ENCODE assay signal across 9 cellular contexts in the genomic region with DNA sequence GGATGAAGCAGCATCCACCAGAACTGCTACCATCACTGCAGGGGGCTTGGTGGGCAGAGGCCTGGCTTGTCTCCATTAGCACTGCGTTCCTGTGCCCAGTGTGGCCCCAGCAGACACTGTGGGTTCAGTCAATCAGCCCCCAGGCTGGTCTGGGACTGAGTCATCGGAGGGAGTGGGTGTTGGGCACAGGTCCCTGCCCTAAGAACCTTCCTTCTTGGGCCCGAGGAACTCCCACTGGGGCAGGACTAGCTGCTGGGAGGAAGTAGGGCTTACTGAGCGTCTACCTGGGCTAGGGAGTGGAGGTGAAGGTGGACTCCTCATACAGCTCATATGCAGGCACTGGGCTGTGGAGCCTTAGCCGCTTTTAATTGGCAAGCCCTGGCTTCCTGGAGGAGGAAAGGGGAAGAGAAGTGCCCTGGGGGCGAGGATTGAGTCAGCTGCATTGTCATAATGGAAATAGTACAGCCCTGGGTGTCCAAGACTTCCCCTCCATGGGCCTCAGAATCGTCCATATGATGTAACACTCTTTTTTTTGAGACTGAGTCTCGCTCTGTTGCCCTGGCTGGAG. TPM values are rescaled to one million over a fixed set of nuclear protein-coding genes. Genes with fewer than 3 reads are reported as not detected.
DNase-seq lines count a peak whose midpoint lies in the region; ATAC-seq and TF ChIP-seq lines count a peak whose summit lies in the region.
"Had no signal": no experiment of that assay in that cellular context is flagged by ENCODE, and none has a peak within 500 bp of the region (broad histone marks: within the 10 kb centered on the region; RNA-seq: fewer than 3 reads in every experiment).

No MANE protein-coding gene starts in this region.

- H3K9ac ChIP-seq in DND-41 (ENCODE audit: low read depth, low read length) (no peak overlapping the region), smooth muscle cell (ENCODE audit: low read depth) (no peak overlapping the region)

- H2AFZ ChIP-seq in DND-41 (ENCODE audit: low read depth, low read length) (no peak overlapping the region), smooth muscle cell (ENCODE audit: low read depth) (no peak overlapping the region)

- H3K79me2 ChIP-seq in DND-41 (ENCODE audit: insufficient read depth, low read length) = peaks cover 13% of the 10 kb centered on the region
- no peaks in the 10 kb centered on the region for H3K79me2 ChIP-seq in smooth muscle cell (ENCODE audit: low read depth)

- WGBS in smooth muscle cell (ENCODE audit: low lambda C conversion rate) = 49% methylated on average over 8 of the region's 8 CpGs

- no peaks in the 10 kb centered on the region for H3K27me3 Mint-ChIP-seq in activated naive CD8-positive, alpha-beta T cell treated with anti-CD3 and anti-CD28 coated beads, Interleukin-2, amount 50 U/mL, for 24 hours

- H3K4me1 ChIP-seq in DND-41 (ENCODE audit: insufficient read depth, low read length) (peaks cover 49% of the 10 kb centered on the region), smooth muscle cell (ENCODE audit: low read depth) (peaks cover 4% of the 10 kb centered on the region)

- peaks cover 32% of the 10 kb centered on the region for H3K36me3 Mint-ChIP-seq in activated naive CD8-positive, alpha-beta T cell treated with anti-CD3 and anti-CD28 coated beads, Interleukin-2, amount 50 U/mL, for 24 hours (ENCODE audit: low read depth)

- H3K4me1 Mint-ChIP-seq in activated naive CD8-positive, alpha-beta T cell treated with anti-CD3 and anti-CD28 coated beads, Interleukin-2, amount 50 U/mL, for 24 hours = peaks cover 79% of the 10 kb centered on the region

- H3K4me2 ChIP-seq in DND-41 (ENCODE audit: insufficient read depth, low read length) (0 out of 2 replicates have a peak overlapping the region, but pooled peaks have one; percentile 89), smooth muscle cell (no peak overlapping the region)

- H3K36me3 ChIP-seq in DND-41 (ENCODE audit: insufficient read depth, low read length) = peaks cover 9% of the 10 kb centered on the region
- no peaks in the 10 kb centered on the region for H3K36me3 ChIP-seq in smooth muscle cell (ENCODE audit: low read depth)

- H3K4me3 ChIP-seq in DND-41 (ENCODE audit: low read depth in 1 of 2, low read length in 2 of 2) (no peak overlapping the region), smooth muscle cell (no peak overlapping the region)
- H3K4me3 ChIP-seq: body of pancreas had no signal

- peak overlapping the region; percentile 87 for H3K27ac Mint-ChIP-seq in activated naive CD8-positive, alpha-beta T cell treated with anti-CD3 and anti-CD28 coated beads, Interleukin-2, amount 50 U/mL, for 24 hours

- no peak for ATAC-seq in DND-41 (ENCODE audit: insufficient read depth, low read depth)
- ATAC-seq in GM21786 (IDR thresholded peaks at IDR 0.05; ENCODE audit: unreplicated experiment) = peak; percentile 47
- ATAC-seq in activated naive CD8-positive, alpha-beta T cell treated with anti-CD3 and anti-CD28 coated beads, Interleukin-2, amount 50 U/mL, for 24 hours = peak; percentile 38
- ATAC-seq in GM21390 (IDR thresholded peaks at IDR 0.05; ENCODE audit: unreplicated experiment) = no peak
- ATAC-seq: body of pancreas had no signal

- H3K27ac ChIP-seq in DND-41 (ENCODE audit: low read length) = no peak overlapping the region; the same call in 1 of the 2 replicates
- no peak overlapping the region for H3K27ac ChIP-seq in smooth muscle cell (ENCODE audit: low read depth)

- peaks cover 9% of the 10 kb centered on the region for H3F3A ChIP-seq in smooth muscle cell (ENCODE audit: low read depth)

- no peak for DNase-seq in DND-41
- peak; percentile 63 for DNase-seq in OCI-M1 (lab: John Stamatoyannopoulos, UW)
- peak; percentile 67 for DNase-seq in activated naive CD8-positive, alpha-beta T cell treated with anti-CD3 and anti-CD28 coated beads, Interleukin-2, amount 50 U/mL, for 24 hours
- DNase-seq in mesenteric fat pad (ENCODE audit: low spot score) = peak; percentile 87
- no peak for DNase-seq in smooth muscle cell (lab: John Stamatoyannopoulos, UW; ENCODE audit: unreplicated experiment)
- DNase-seq in NK-92 treated with Interleukin-12 subunit alpha and Interleukin-12 subunit beta, amount 100 ng/mL, for 24 hours (lab: John Stamatoyannopoulos, UW) = no peak

- H3K27me3 ChIP-seq in DND-41 (ENCODE audit: insufficient read depth, low read length, poor library complexity) (no peaks in the 10 kb centered on the region), smooth muscle cell (ENCODE audit: low read depth) (no peaks in the 10 kb centered on the region)
- H3K27me3 ChIP-seq: body of pancreas had no signal

- TF ChIP-seq CTCF in DND-41 (IDR thresholded peaks at IDR 0.05; ENCODE audit: borderline replicate concordance, extremely low read depth, low read length, poor library complexity, severe bottlenecking) (no peak), smooth muscle cell (IDR thresholded peaks at IDR 0.05; ENCODE audit: borderline replicate concordance, insufficient read depth, poor library complexity, severe bottlenecking) (no peak)

- H3K9me3 ChIP-seq in DND-41 (ENCODE audit: insufficient read depth, low read length, severe bottlenecking) = no peaks in the 10 kb centered on the region
- no peaks in the 10 kb centered on the region for H3K9me3 ChIP-seq in smooth muscle cell (replicated peaks; ENCODE audit: low read depth)
- H3K9me3 ChIP-seq: body of pancreas had no signal

- H3K4me3 Mint-ChIP-seq in activated naive CD8-positive, alpha-beta T cell treated with anti-CD3 and anti-CD28 coated beads, Interleukin-2, amount 50 U/mL, for 24 hours = peak overlapping the region; percentile 79

- H4K20me1 ChIP-seq in DND-41 (ENCODE audit: insufficient read depth, low read length) (peaks cover 11% of the 10 kb centered on the region), smooth muscle cell (ENCODE audit: low read depth) (no peaks in the 10 kb centered on the region)

- peaks cover 5% of the 10 kb centered on the region for H3K9me3 Mint-ChIP-seq in activated naive CD8-positive, alpha-beta T cell treated with anti-CD3 and anti-CD28 coated beads, Interleukin-2, amount 50 U/mL, for 24 hours

RNA-seq across cellular contexts. Expression of a gene that starts 1.4 kb away (rescaled TPM):
- total RNA-seq in mesenteric fat pad (26.8 TPM), smooth muscle cell (6.0 and 7.0 TPM in 2 replicates)
- polyA plus RNA-seq in smooth muscle cell = 11.0 and 11.9 TPM in 2 replicates

RNA-seq across cellular contexts. Expression of a gene that starts 5.2 kb away (rescaled TPM):
- 52.4 TPM for total RNA-seq in mesenteric fat pad
- 71.8 and 80.9 TPM in 2 replicates for total RNA-seq in smooth muscle cell
- 91.0 and 96.8 TPM in 2 replicates for polyA plus RNA-seq in smooth muscle cell

RNA-seq across cellular contexts. Expression of a gene that starts 18.7 kb away (rescaled TPM):
- total RNA-seq in mesenteric fat pad (0.19 TPM), smooth muscle cell (0.09 TPM in 1 of 2 replicates, not detected in the other)
- polyA plus RNA-seq in smooth muscle cell = not detected in 2 replicates

RNA-seq across cellular contexts. Expression of a gene that starts 34.3 kb away (rescaled TPM):
- total RNA-seq in mesenteric fat pad = 52.7 TPM
- total RNA-seq in smooth muscle cell = 48.3 and 48.6 TPM in 2 replicates
- 26.1 and 28.6 TPM in 2 replicates for polyA plus RNA-seq in smooth muscle cell

RNA-seq across cellular contexts. Expression of a gene that starts 43.5 kb away (rescaled TPM):
- total RNA-seq in mesenteric fat pad (14.1 TPM), smooth muscle cell (3.3 and 4.4 TPM in 2 replicates)
- polyA plus RNA-seq in smooth muscle cell = 3.8 and 5.4 TPM in 2 replicates

Comparison
In these comparisons a context has a peak if more than half of its experiments do, and no peak if none do; other contexts are left out.
1. ATAC-seq: peak in GM21786 (single experiment) and activated naive CD8-positive, alpha-beta T cell treated with anti-CD3 and anti-CD28 coated beads, Interleukin-2, amount 50 U/mL, for 24 hours (single experiment); none in DND-41 (single experiment) and GM21390 (single experiment).
2. DNase-seq: peak in OCI-M1 (single experiment), activated naive CD8-positive, alpha-beta T cell treated with anti-CD3 and anti-CD28 coated beads, Interleukin-2, amount 50 U/mL, for 24 hours (single experiment) and mesenteric fat pad (single experiment); none in DND-41 (single experiment), smooth muscle cell (single experiment) and NK-92 treated with Interleukin-12 subunit alpha and Interleukin-12 subunit beta, amount 100 ng/mL, for 24 hours (single experiment).